21 cellular contexts compared by ENCODE assay signal in the genomic region with DNA sequence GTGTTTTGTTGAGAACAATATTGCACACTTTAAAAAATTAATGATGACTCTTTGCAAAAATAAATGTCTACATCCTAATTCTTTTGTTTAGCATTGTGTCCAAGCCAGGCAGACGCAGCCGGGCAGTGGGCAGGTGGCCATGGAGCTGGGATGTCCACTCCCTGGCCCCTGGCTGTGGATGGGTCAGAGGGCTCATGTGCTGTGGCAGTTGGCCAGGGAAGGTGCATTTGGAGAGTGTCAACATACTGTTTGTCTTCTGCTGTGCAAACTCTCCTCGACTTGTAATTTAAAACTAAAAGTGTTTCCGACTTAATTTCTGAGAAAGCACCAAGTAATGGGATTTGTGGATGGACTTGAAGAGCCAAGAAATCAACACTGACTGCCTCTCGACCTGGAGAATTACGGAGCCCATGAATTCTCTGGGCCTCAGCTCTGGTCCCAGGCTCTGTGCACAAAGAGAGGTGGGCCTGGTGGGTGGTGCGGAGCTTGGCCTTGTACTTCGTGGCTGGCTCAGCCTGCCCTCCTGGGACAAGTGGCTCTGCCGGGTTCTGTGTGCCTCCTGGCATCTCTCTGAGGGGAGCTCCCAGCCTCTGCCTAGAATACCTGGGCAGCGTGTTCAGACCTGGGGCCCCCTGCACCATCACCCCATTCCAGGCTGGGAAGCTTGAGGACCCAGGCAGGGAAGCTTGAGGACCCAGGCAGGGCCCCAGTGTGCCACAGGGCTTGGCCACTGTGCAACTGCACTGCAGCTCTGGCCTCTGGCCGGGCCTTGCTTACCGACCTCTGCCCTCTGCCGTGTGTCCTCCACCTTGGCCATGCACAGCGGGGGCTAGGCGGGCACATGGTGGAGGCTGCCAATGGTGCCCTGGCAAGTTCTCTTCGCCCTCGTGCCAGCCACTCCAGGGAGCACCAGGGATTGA. TPM values are rescaled to one million over a fixed set of nuclear protein-coding genes. Genes with fewer than 3 reads are reported as not detected.
A peak's percentile ranks its signal among the peaks of the same experiment; 100 is the strongest.
DNase-seq lines count a peak whose midpoint lies in the region; ATAC-seq, FAIRE-seq and TF ChIP-seq lines count a peak whose summit lies in the region.
"Had no signal": no experiment of that assay in that cellular context is flagged by ENCODE, and none has a peak within 500 bp of the region (broad histone marks: within the 10 kb centered on the region; RNA-seq: fewer than 3 reads in every experiment).

No MANE protein-coding gene starts in this region.

- no peak overlapping the region for H3K4me3 ChIP-seq in body of pancreas
- no peak overlapping the region for H3K4me3 ChIP-seq in HepG2 (replicated peaks in 1 of 3; ENCODE audit: insufficient read depth in 1 of 3, low read depth in 2 of 3, low read length in 3 of 3)
- no peak overlapping the region for H3K4me3 ChIP-seq in aorta (ENCODE audit: low read length in 2 of 2)
- H3K4me3 ChIP-seq: adrenal gland, MG63, transverse colon had no signal

- H3K9ac ChIP-seq in HepG2 (ENCODE audit: insufficient read depth, low read depth, low read length) = no peak overlapping the region

- H3K27me3 ChIP-seq in body of pancreas (no peaks in the 10 kb centered on the region), HepG2 (ENCODE audit: control insufficient read depth in 1 of 2, insufficient read depth in 2 of 2, low read length in 2 of 2) (peaks cover 0 to 18% of the 10 kb centered on the region in 2 experiments; a peak in 1 of 5 replicates), aorta (ENCODE audit: control insufficient read depth in 1 of 2, insufficient read depth in 2 of 2, low read length in 1 of 2) (no peaks in the 10 kb centered on the region)
- H3K27me3 ChIP-seq: adrenal gland, MG63, transverse colon had no signal

- peak; percentile 73 for ATAC-seq in body of pancreas
- peak; percentile 51 for ATAC-seq in HepG2
- peak; percentile 71 for ATAC-seq in aorta (ENCODE audit: low FRiP score)
- ATAC-seq in GM21737 (IDR thresholded peaks at IDR 0.05; ENCODE audit: unreplicated experiment) = no peak
- ATAC-seq: WTC11 had no signal

- no peak for TF ChIP-seq EP300 in HepG2 (IDR thresholded peaks at IDR 0.05; ENCODE audit: low read depth in 2 of 2, low read length in 2 of 2)
- TF ChIP-seq EP300 in HepG2 (CRISPR knock-in tag; IDR thresholded peaks at IDR 0.05; ENCODE audit: borderline replicate concordance) = no peak

- no TSS peak for BruUV-seq in HepG2 (replicated peaks; lab: Mats Ljungman, UMichigan)

- H3K9me3 ChIP-seq in body of pancreas (no peaks in the 10 kb centered on the region), HepG2 (ENCODE audit: low read length) (no peaks in the 10 kb centered on the region), aorta (ENCODE audit: control insufficient read depth, low read length) (no peaks in the 10 kb centered on the region)
- H3K9me3 ChIP-seq: adrenal gland, MG63, transverse colon had no signal

- H2AFZ ChIP-seq in HepG2 (ENCODE audit: low read length) = no peak overlapping the region

- DNase-seq in NCI-H146 treated with DMSO at 0.1 percent for 48 hours (lab: John Stamatoyannopoulos, UW; ENCODE audit: unreplicated experiment) (peak; percentile 62), body of pancreas (peak; percentile 36 to 83 (median 70)), HepG2 (ENCODE audit: low spot score) (no peak), aorta (peak in 1 of 2 donors; percentile 86), retina (no peak), GM19238 (ENCODE audit: insufficient read length, low spot score) (no peak)
- DNase-seq: activated CD4-positive, alpha-beta T cell treated with anti-CD3 and anti-CD28 coated beads, Interleukin-2, amount 50 U/mL, for 1 hour; activated naive CD4-positive, alpha-beta T cell; activated T-cell treated with anti-CD3 and anti-CD28 coated beads, Interleukin-2, amount 50 U/mL, for 48 hours; DND-41; HCEC 1CT; kidney; MG63; NCI-H2081 treated with DMSO at 0.1 percent for 48 hours; SIG-M5; T1000; transverse colon had no signal

- H4K20me1 ChIP-seq in HepG2 (ENCODE audit: insufficient read depth, low read length) = no peaks in the 10 kb centered on the region

- intact Hi-C loops in body of pancreas (cut with DNase I) = no loop called here
- intact Hi-C loops in HepG2 (cut with micrococcal nuclease; ENCODE audit: unreplicated experiment) = no loop called here
- intact Hi-C loops in aorta (cut with DNase I) = no loop called here

- in situ Hi-C loops in HepG2 (cut with HindIII; ENCODE audit: extremely low pct_ligation_motif_present, low pct_unique_long_range_greater_than_20kb) = no loop called here

- H3K27ac ChIP-seq in body of pancreas (peak overlapping the region in 2 of 4 donors; percentile 39 to 41), HepG2 (ENCODE audit: extremely low read length, insufficient read depth, low read length) (no peak overlapping the region), aorta (ENCODE audit: low read depth in 1 of 2, low read length in 2 of 2) (no peak overlapping the region)
- H3K27ac ChIP-seq: adrenal gland, transverse colon had no signal

- no peak overlapping the region for H3K4me2 ChIP-seq in HepG2 (ENCODE audit: low read depth, low read length)

- peaks cover 17% of the 10 kb centered on the region for H3K4me1 ChIP-seq in body of pancreas
- H3K4me1 ChIP-seq in HepG2 (ENCODE audit: insufficient read depth, low read length) = 0 out of 2 replicates have a peak, but pooled peaks cover 10% of the 10 kb centered on the region
- no peaks in the 10 kb centered on the region for H3K4me1 ChIP-seq in aorta (ENCODE audit: control insufficient read depth in 1 of 2, insufficient read depth in 2 of 2, low read length in 2 of 2)
- H3K4me1 ChIP-seq: adrenal gland, transverse colon had no signal

- no peak for TF ChIP-seq RAD21 in HepG2 (CRISPR knock-in tag; IDR thresholded peaks at IDR 0.05)

- TF ChIP-seq CTCF in body of pancreas (IDR thresholded peaks at IDR 0.05) (no peak), HepG2 (CRISPR knock-in tag; IDR thresholded peaks at IDR 0.05) (no peak)

- CTCF ChIA-PET in HepG2 (lab: Yijun Ruan, JAX; ENCODE audit: low intra/inter-chr PET ratio, low total read pairs) = no interaction called here

- FAIRE-seq in HepG2 (lab: Jason Lieb, UNC) = no peak
- FAIRE-seq: GM18507, kidney had no signal

- POLR2A ChIA-PET in HepG2 (lab: Yijun Ruan, JAX) = no interaction called here

- H3K79me2 ChIP-seq in HepG2 (ENCODE audit: insufficient read depth, low read length) = no peaks in the 10 kb centered on the region

- H3K36me3 ChIP-seq in body of pancreas (replicated peaks in 1 of 2; ENCODE audit: insufficient read depth in 1 of 2, low read depth in 2 of 2) (no peaks in the 10 kb centered on the region), HepG2 (replicated peaks in 1 of 2; ENCODE audit: control insufficient read depth in 1 of 2, insufficient read depth in 2 of 2, low read length in 2 of 2) (no peaks in the 10 kb centered on the region), aorta (ENCODE audit: control insufficient read depth in 1 of 2, insufficient read depth in 2 of 2, low read length in 1 of 2) (no peaks in the 10 kb centered on the region)
- H3K36me3 ChIP-seq: adrenal gland, MG63, transverse colon had no signal

- TF ChIP-seq POLR2A in body of pancreas (IDR thresholded peaks at IDR 0.05) (no peak), HepG2 (IDR thresholded peaks at IDR 0.05; ENCODE audit: insufficient read depth in 1 of 2, low read depth in 2 of 2, low read length in 2 of 2) (no peak)

- 30 to 63% methylated on average over 14 to 17 of the region's 17 CpGs for WGBS in body of pancreas, 2 donors
- WGBS in HepG2 (ENCODE audit: low lambda C conversion rate) = 7% methylated on average over 11 of the region's 17 CpGs
- WGBS in aorta, 2 donors = 19 to 26% methylated on average over 17 of the region's 17 CpGs

TF ChIP-seq in HepG2, 621 proteins besides CTCF, POLR2A, EP300 and RAD21 (continues in another document):
- TF ChIP-seq ZNF10 (CRISPR knock-in tag; IDR thresholded peaks at IDR 0.05; ENCODE audit: borderline replicate concordance, low read depth) = no peak
- no peak for TF ChIP-seq ZNF382 (CRISPR knock-in tag; IDR thresholded peaks at IDR 0.05; ENCODE audit: borderline replicate concordance)
- no peak for TF ChIP-seq FOXA3 (CRISPR knock-in tag; IDR thresholded peaks at IDR 0.05)
- TF ChIP-seq CHD4 (IDR thresholded peaks at IDR 0.05; ENCODE audit: borderline replicate concordance, low read length) = no peak
- peak; percentile 77; the same call in 1 of the 2 replicates for TF ChIP-seq HNRNPL (IDR thresholded peaks at IDR 0.05; ENCODE audit: low read depth, low read length)
- no peak for TF ChIP-seq PHB2 (IDR thresholded peaks at IDR 0.05; ENCODE audit: partially characterized antibody)
- TF ChIP-seq, protein P1, sequence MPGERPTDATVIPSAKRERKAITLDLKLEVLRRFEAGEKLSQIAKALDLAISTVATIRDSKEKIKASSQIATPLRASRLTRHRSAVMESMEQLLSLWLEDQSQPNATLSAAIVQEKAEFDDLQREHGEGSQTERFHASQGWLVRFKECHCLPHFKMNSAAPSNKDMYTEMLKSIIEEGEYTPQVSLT (CRISPR knock-in tag; IDR thresholded peaks at IDR 0.05; ENCODE audit: borderline replicate concordance, low read depth) = no peak

RNA-seq across cellular contexts. Expression of gene RTN4R, which starts 46.4 kb away (rescaled TPM):
- total RNA-seq in body of pancreas = 1 to 10 TPM in 1 of 2 donors, under 1 TPM in 1; 0.66 to 1.8 TPM
- 0.11 and 0.22 TPM in 2 replicates for total RNA-seq in HepG2 (2016; rRNA removed; fragmentation: Illumina TruSeq; extraction: Trizol)
- total RNA-seq in HepG2 (2016; cell fraction: cytosol; rRNA removed; fragmentation: Illumina TruSeq; extraction: Trizol; ENCODE audit: low read depth) = 0.20 and 0.35 TPM in 2 replicates
- total RNA-seq in HepG2 (2016; cell fraction: insoluble cytoplasmic fraction; rRNA removed; fragmentation: Illumina TruSeq; extraction: Trizol) = 0.10 and 0.35 TPM in 2 replicates
- 0.49 and 0.93 TPM in 2 replicates for total RNA-seq in HepG2 (2016; cell fraction: membrane; rRNA removed; fragmentation: Illumina TruSeq; extraction: Trizol)
- 0.65 TPM in 1 of 2 replicates, not detected in the other for total RNA-seq in HepG2 (2016; cell fraction: nucleus; rRNA removed; fragmentation: Illumina TruSeq; extraction: Trizol)
- 0.54 and 0.77 TPM in 2 replicates for polyA plus RNA-seq in HepG2 (2011; rRNA removed)
- polyA plus RNA-seq in HepG2 (2011; cell fraction: cytosol; rRNA removed) = 0.36 and 1.4 TPM in 2 replicates
- 0.54 and 1.4 TPM in 2 replicates for polyA plus RNA-seq in HepG2 (2011; cell fraction: nucleus; rRNA removed)
- polyA plus RNA-seq in HepG2 (2012) = 0.07 and 0.17 TPM in 2 replicates
- polyA plus RNA-seq in HepG2 (2016; cell fraction: cytosol; fragmentation: Illumina TruSeq; extraction: Trizol; ENCODE audit: low read depth) = 0.42 and 0.51 TPM in 2 replicates
- 0.57 and 0.67 TPM in 2 replicates for polyA plus RNA-seq in HepG2 (2016; cell fraction: insoluble cytoplasmic fraction; fragmentation: Illumina TruSeq; extraction: Trizol; ENCODE audit: low read depth)
- 0.86 and 1.3 TPM in 2 replicates for polyA plus RNA-seq in HepG2 (2016; cell fraction: membrane; fragmentation: Illumina TruSeq; extraction: Trizol; ENCODE audit: low read depth)
- polyA plus RNA-seq in HepG2 (2016; cell fraction: nucleus; fragmentation: Illumina TruSeq; extraction: Trizol; ENCODE audit: insufficient read depth, low read depth) = 0.70 and 1.5 TPM in 2 replicates
- polyA minus RNA-seq in HepG2 (2011; rRNA and poly(A)+ RNA removed; ENCODE audit: low replicate concordance) = 2.3 and 4.0 TPM in 2 replicates
- 0.99 and 1.4 TPM in 2 replicates for polyA minus RNA-seq in HepG2 (2011; cell fraction: cytosol; rRNA and poly(A)+ RNA removed)
- polyA minus RNA-seq in HepG2 (2011; cell fraction: nucleus; rRNA and poly(A)+ RNA removed) = not detected in 2 replicates
- total RNA-seq in aorta = 1 to 10 TPM; 1.3 to 2.7 TPM
- polyA plus RNA-seq in aorta = under 1 TPM; 0.05 to 0.75 TPM

Comparison
In these comparisons a context has a peak if more than half of its experiments do, and no peak if none do; other contexts are left out.
1. DNase-seq: peak in NCI-H146 treated with DMSO at 0.1 percent for 48 hours (single experiment) and body of pancreas (4 of 4); none in HepG2 (single experiment), retina (single experiment) and GM19238 (single experiment).